1 cellular context compared by ENCODE assay signal in genomic region chr1:28860332-28861073, GRCh38.
TF ChIP-seq lines count a peak whose summit lies in the region.

No MANE protein-coding gene starts in this region.

TF ChIP-seq in HEK293, 187 proteins besides CTCF, POLR2A, EP300 and RAD21 (continued from another document and continues in another):
- TF ChIP-seq RBAK (tag by site-specific recombination; IDR thresholded peaks at IDR 0.05), result no peak
- no peak for TF ChIP-seq ELK4 (IDR thresholded peaks at IDR 0.05; ENCODE audit: borderline replicate concordance, low read depth, low read length)
- no peak for TF ChIP-seq ZNF366 (tag by site-specific recombination; conservative IDR thresholded peaks at IDR 0.05)
- TF ChIP-seq TRIM28 (IDR thresholded peaks at IDR 0.05; ENCODE audit: borderline replicate concordance, low read length), result peak; percentile 79; the same call in 1 of the 2 replicates
- no peak for TF ChIP-seq ZFP3 (tag by site-specific recombination; IDR thresholded peaks at IDR 0.05; ENCODE audit: low read depth)
- TF ChIP-seq ZNF302 (tag by site-specific recombination; IDR thresholded peaks at IDR 0.05; ENCODE audit: low read depth), result no peak
- no peak; the same call in 1 of the 2 replicates for TF ChIP-seq SP3 (tag by site-specific recombination; IDR thresholded peaks at IDR 0.05)
- TF ChIP-seq ZNF596 (tag by site-specific recombination; IDR thresholded peaks at IDR 0.05), result 0 out of 2 replicates have a peak, but pooled peaks have one; percentile 28
- TF ChIP-seq ZBTB8A (tag by site-specific recombination; IDR thresholded peaks at IDR 0.05), result peak; percentile 86
- TF ChIP-seq SP2 (tag by site-specific recombination; IDR thresholded peaks at IDR 0.05), result peak; percentile 30
- TF ChIP-seq ZNF529 (tag by site-specific recombination; IDR thresholded peaks at IDR 0.05; ENCODE audit: insufficient replicate concordance), result no peak
- 0 out of 2 replicates have a peak, but pooled peaks have one; percentile 24 for TF ChIP-seq ZNF146 (tag by site-specific recombination; IDR thresholded peaks at IDR 0.05)
- TF ChIP-seq ZNF184 (tag by site-specific recombination; IDR thresholded peaks at IDR 0.05), result peak; percentile 77
- peak; percentile 64; the same call in 1 of the 2 replicates for TF ChIP-seq ZNF488 (tag by site-specific recombination; IDR thresholded peaks at IDR 0.05)
- peak; percentile 77 for TF ChIP-seq TSHZ1 (tag by site-specific recombination; IDR thresholded peaks at IDR 0.05; ENCODE audit: borderline replicate concordance)
- peak; percentile 82 for TF ChIP-seq PRDM6 (tag by site-specific recombination; IDR thresholded peaks at IDR 0.05)
- peak; percentile 100 for TF ChIP-seq ZIC2 (tag by site-specific recombination; IDR thresholded peaks at IDR 0.05)
- 0 out of 2 replicates have a peak, but pooled peaks have one; percentile 19 for TF ChIP-seq KLF8 (tag by site-specific recombination; IDR thresholded peaks at IDR 0.05)
- no peak for TF ChIP-seq ZNF645 (tag by site-specific recombination; IDR thresholded peaks at IDR 0.05)
- peak; percentile 49; the same call in 1 of the 2 replicates for TF ChIP-seq ZNF18 (tag by site-specific recombination; IDR thresholded peaks at IDR 0.05)
- no peak for TF ChIP-seq ZNF747 (tag by site-specific recombination; IDR thresholded peaks at IDR 0.05)
- TF ChIP-seq ZNF621 (tag by site-specific recombination; IDR thresholded peaks at IDR 0.05), result no peak
- no peak for TF ChIP-seq HOXC10 (CRISPR knock-in tag; IDR thresholded peaks at IDR 0.05)
- no peak for TF ChIP-seq ZNF555 (tag by site-specific recombination; conservative IDR thresholded peaks at IDR 0.05)
- TF ChIP-seq ZNF24 (tag by site-specific recombination; IDR thresholded peaks at IDR 0.05), result no peak; the same call in none of the 2 replicates
- no peak for TF ChIP-seq ZBTB10 (tag by site-specific recombination; IDR thresholded peaks at IDR 0.05)
- no peak for TF ChIP-seq ZNF449 (tag by site-specific recombination; IDR thresholded peaks at IDR 0.05)
- TF ChIP-seq ZSCAN16 (tag by site-specific recombination; IDR thresholded peaks at IDR 0.05), result no peak
- TF ChIP-seq BCL11B (tag by site-specific recombination; IDR thresholded peaks at IDR 0.05; ENCODE audit: low read depth), result no peak; the same call in 1 of the 2 replicates
- TF ChIP-seq ZNF202 (tag by site-specific recombination; IDR thresholded peaks at IDR 0.05; ENCODE audit: borderline replicate concordance), result no peak
- TF ChIP-seq ZNF155 (tag by site-specific recombination; IDR thresholded peaks at IDR 0.05), result no peak
- no peak for TF ChIP-seq ZNF175 (tag by site-specific recombination; IDR thresholded peaks at IDR 0.05)
- TF ChIP-seq OSR2 (tag by site-specific recombination; IDR thresholded peaks at IDR 0.05), result peak; percentile 18; the same call in 1 of the 2 replicates
- no peak for TF ChIP-seq ZNF473 (tag by site-specific recombination; IDR thresholded peaks at IDR 0.05)
- TF ChIP-seq ZNF837 (tag by site-specific recombination; IDR thresholded peaks at IDR 0.05), result no peak
- no peak for TF ChIP-seq PRDM2 (tag by site-specific recombination; IDR thresholded peaks at IDR 0.05; ENCODE audit: borderline replicate concordance)
